In the genomic region with DNA sequence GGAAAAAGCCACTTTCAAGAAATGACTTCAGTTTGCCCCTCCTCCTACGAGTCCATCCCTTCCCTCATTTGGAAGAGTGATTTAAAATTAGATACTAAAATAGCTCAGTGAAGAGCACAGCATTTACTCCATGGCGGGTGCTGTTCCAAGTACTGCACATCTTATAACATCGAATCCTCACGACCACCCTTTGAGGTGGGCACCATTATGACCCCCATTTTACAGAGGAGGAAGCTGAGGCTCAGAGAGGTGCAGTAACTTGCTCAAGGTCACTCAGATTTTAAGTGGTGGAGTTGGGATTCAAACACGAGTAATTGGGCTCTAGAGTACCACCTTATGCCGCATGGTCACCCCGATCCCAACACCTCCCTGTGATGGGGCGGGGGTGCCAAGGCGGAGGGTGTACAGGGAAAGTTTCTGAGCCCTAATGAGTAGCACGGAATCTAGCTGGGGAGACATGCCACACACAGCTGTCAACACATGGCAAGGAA, we compare ENCODE assay signal across 1 cellular context.
TF ChIP-seq lines count a peak whose summit lies in the region.

No MANE protein-coding gene starts in this region.

TF ChIP-seq in K562, 482 proteins besides CTCF, POLR2A, EP300 and RAD21:
- TF ChIP-seq SAFB2 (IDR thresholded peaks at IDR 0.05; ENCODE audit: borderline replicate concordance, low read depth, low read length, severe bottlenecking): no peak
- TF ChIP-seq MGA (IDR thresholded peaks at IDR 0.05): no peak
- TF ChIP-seq ZC3H11A (IDR thresholded peaks at IDR 0.05; ENCODE audit: low read depth, low read length): no peak
- TF ChIP-seq, protein P1, sequence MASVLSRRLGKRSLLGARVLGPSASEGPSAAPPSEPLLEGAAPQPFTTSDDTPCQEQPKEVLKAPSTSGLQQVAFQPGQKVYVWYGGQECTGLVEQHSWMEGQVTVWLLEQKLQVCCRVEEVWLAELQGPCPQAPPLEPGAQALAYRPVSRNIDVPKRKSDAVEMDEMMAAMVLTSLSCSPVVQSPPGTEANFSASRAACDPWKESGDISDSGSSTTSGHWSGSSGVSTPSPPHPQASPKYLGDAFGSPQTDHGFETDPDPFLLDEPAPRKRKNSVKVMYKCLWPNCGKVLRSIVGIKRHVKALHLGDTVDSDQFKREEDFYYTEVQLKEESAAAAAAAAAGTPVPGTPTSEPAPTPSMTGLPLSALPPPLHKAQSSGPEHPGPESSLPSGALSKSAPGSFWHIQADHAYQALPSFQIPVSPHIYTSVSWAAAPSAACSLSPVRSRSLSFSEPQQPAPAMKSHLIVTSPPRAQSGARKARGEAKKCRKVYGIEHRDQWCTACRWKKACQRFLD (CRISPR knock-in tag; IDR thresholded peaks at IDR 0.05): no peak
- TF ChIP-seq CC2D1A (IDR thresholded peaks at IDR 0.05): no peak
- TF ChIP-seq SP1 (CRISPR knock-in tag; IDR thresholded peaks at IDR 0.05): no peak
- no peak for TF ChIP-seq FOXA1 (IDR thresholded peaks at IDR 0.05; ENCODE audit: borderline replicate concordance)
- TF ChIP-seq FOXK1 (CRISPR knock-in tag; IDR thresholded peaks at IDR 0.05; ENCODE audit: borderline replicate concordance): peak; percentile 50; the same call in 1 of the 2 replicates
- TF ChIP-seq MAX (CRISPR knock-in tag; IDR thresholded peaks at IDR 0.05): no peak
TF ChIP-seq in K562: peak in this region for 1.
